ENCODE assay signal across 6 cellular contexts in genomic region chr4:185531654-185532053, GRCh38. TPM values are rescaled to one million over a fixed set of nuclear protein-coding genes. Genes with fewer than 3 reads are reported as not detected.
"Had no signal": no experiment of that assay in that cellular context is flagged by ENCODE, and none has a peak within 500 bp of the region (broad histone marks: within the 10 kb centered on the region; RNA-seq: fewer than 3 reads in every experiment).

No MANE protein-coding gene starts in this region.

RNA-seq across cellular contexts. Expression of gene PDLIM3, which starts 3.7 kb away (rescaled TPM):
- total RNA-seq: activated CD4-positive, alpha-beta memory T cell treated with anti-CD3 and anti-CD28 coated beads, Interleukin-2, amount 10 ng/mL, durations not matched to agents 7 days and 5 days; activated CD4-positive, alpha-beta T cell treated with anti-CD3 and anti-CD28 coated beads for 36 hours; activated CD8-positive, alpha-beta memory T cell treated with anti-CD3 and anti-CD28 coated beads for 36 hours; activated naive CD8-positive, alpha-beta T cell treated with anti-CD3 and anti-CD28 coated beads for 36 hours; activated T-helper 17 cell treated with anti-CD3 and anti-CD28 coated beads, Interleukin-2, amount 50 U/mL, for 72 hours; T-helper 1 cell treated with Interleukin-12 subunit alpha and Interleukin-12 subunit beta and Interleukin-4 antibody, amounts not matched to agents 30 ng/mL and 1 ng/mL, for 36 hours had no signal
